ENCODE assay signal across 8 cellular contexts in the genomic region with DNA sequence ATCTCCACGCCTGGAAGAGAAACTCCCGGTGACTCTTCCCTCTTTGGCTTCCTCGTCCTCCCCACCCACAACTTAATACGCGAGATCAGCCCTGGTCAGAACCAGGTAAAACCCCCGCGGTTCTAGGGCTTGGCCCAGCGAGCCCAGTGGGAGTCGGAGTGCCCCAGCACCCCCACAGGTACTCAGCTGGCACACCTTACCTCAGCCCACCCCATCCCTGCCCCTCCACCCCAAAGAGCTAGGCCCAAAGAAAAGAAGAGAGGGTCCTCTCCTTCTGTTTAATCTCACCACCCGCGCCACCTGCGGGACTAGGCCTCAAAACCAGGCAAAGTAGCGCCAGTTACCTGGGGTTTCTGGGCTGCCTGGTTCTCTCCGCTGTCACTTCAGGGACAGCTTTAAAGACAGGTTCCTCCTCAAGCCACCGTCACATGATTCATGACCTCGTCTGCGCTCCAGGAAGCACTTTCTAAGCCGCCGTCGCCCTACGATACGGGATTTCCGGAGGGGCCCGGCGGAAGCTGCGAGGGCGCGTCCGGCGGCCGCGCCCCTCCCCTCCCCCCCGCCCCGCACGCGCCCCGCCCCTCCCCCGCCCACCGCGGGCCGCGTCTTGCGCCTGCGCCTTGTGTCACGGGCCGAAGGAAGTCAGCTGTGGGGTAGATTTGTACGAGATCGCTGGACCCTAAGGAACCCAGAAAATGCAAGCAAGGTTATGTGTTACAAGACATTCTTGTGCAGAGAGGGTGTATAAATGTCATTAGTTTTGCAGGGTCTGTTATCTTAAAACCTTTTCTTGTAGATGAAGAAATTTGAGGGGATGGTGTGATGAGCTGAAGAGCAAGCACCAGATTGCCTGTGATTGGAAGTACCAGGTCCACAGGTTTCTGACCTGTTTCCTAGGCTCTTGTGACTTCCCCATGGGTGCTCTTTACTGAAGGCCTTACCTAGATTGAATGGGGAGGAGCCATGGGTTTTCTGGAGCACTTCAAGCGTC. TPM values are rescaled to one million over a fixed set of nuclear protein-coding genes. Genes with fewer than 3 reads are reported as not detected.
DNase-seq lines count a peak whose midpoint lies in the region; ATAC-seq and TF ChIP-seq lines count a peak whose summit lies in the region.

A gene with protein sequence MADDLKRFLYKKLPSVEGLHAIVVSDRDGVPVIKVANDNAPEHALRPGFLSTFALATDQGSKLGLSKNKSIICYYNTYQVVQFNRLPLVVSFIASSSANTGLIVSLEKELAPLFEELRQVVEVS (minus strand): TSS at position 437 of the 991 bp plus-strand sequence. CDS start 464 bp downstream, outside the sequence.

- in situ Hi-C loops in GM13977 (cut with MboI; ENCODE audit: low pct_unique_long_range_greater_than_20kb, low sequenced_read_pairs, unreplicated experiment) = no loop called here
- in situ Hi-C loops in transverse colon (cut with MboI; ENCODE audit: low pct_ligation_motif_present in 1 of 4, low pct_unique_long_range_greater_than_20kb in 1 of 4, low sequenced_read_pairs in 3 of 4) = loop anchor here in 3 of 4 donors (10.0 to 25.0 kb wide), 3 partner anchors 51 to 332 kb away; partner anchors contain the start of genes TRMT10A (in 3 of the 3), MTTP (in 2 of the 3) and DNAJB14 (in 1 of the 3)

- ATAC-seq in HG02870 (IDR thresholded peaks at IDR 0.05; ENCODE audit: unreplicated experiment) (peak; percentile 100), heart right ventricle (peak; percentile 98 to 100 (median 99))

- intact Hi-C loops in adrenal gland (cut with DNase I) = loop anchor here in 1 of 2 donors (10.0 kb wide), 1 partner anchor 51 kb away; the partner anchor contains the start of gene DNAJB14
- intact Hi-C loops in heart right ventricle (cut with DNase I) = loop anchor here in 6 of 10 donors (2.0 to 10.0 kb wide), 5 partner anchors 53 to 332 kb away; partner anchors contain the start of genes TRMT10A (in 5 of the 6) and DNAJB14 (in 4 of the 6)
- intact Hi-C loops in transverse colon (cut with DNase I; ENCODE audit: low total_unique reads) = loop anchor here (5.0 to 10.0 kb wide), 2 partner anchors 53 to 329 kb away; partner anchors contain the start of genes DNAJB14 and TRMT10A

- H3K4me1 ChIP-seq in adrenal gland (replicated peaks in 1 of 2) = peaks cover 12 to 33% of the 10 kb centered on the region in 2 donors
- H3K4me1 ChIP-seq in heart right ventricle = peaks cover 5 to 50% (median 34%) of the 10 kb centered on the region in 9 donors
- H3K4me1 ChIP-seq in transverse colon = peaks cover 9 to 34% (median 11%) of the 10 kb centered on the region in 4 donors

- H3K36me3 ChIP-seq in adrenal gland (replicated peaks in 1 of 2) = peaks cover 0 to 6% of the 10 kb centered on the region in 2 donors
- peaks cover 0 to 38% (median 4%) of the 10 kb centered on the region in 9 donors for H3K36me3 ChIP-seq in heart right ventricle
- no peaks in the 10 kb centered on the region for H3K36me3 ChIP-seq in transverse colon

- TF ChIP-seq POLR2A in adrenal gland (IDR thresholded peaks at IDR 0.05) = peak in 1 of 2 donors; percentile 58
- peak; percentile 76 for TF ChIP-seq POLR2A in transverse colon (IDR thresholded peaks at IDR 0.05)

- 2 to 7% (median 3%) methylated on average over 12 to 48 of the region's 49 CpGs for WGBS in adrenal gland, 4 donors
- WGBS in heart right ventricle, 2 donors = 2% methylated on average over 46 to 49 of the region's 49 CpGs
- 3 to 13% methylated on average over 7 to 43 of the region's 49 CpGs for WGBS in transverse colon (ENCODE audit: low coverage in 1 of 2), 2 donors

- no peak for TF ChIP-seq EP300 in transverse colon (IDR thresholded peaks at IDR 0.05; ENCODE audit: low read depth)

- DNase-seq in GM13977 (ENCODE audit: low spot score) (peak; percentile 92), NCI-H146 treated with DMSO at 0.1 percent for 48 hours (lab: John Stamatoyannopoulos, UW; ENCODE audit: unreplicated experiment) (peak; percentile 29), T-helper 1 cell (peak; percentile 82 to 94 (median 87)), adrenal gland (peak; percentile 89 to 97 (median 93)), heart right ventricle (peak; percentile 89 to 92), pons (ENCODE audit: low spot score) (peak; percentile 93), transverse colon (peak; percentile 94)

- H3K4me3 ChIP-seq in adrenal gland (peak within 1 kb of the TSS; percentile 73 to 99 (median 95)), heart right ventricle (peak within 1 kb of the TSS; percentile 65 to 94 (median 86)), transverse colon (peak within 1 kb of the TSS; percentile 57 to 81 (median 76))

- no peaks in the 10 kb centered on the region for H3K27me3 ChIP-seq in adrenal gland
- H3K27me3 ChIP-seq in heart right ventricle = no peaks in the 10 kb centered on the region
- no peaks in the 10 kb centered on the region for H3K27me3 ChIP-seq in transverse colon

- TF ChIP-seq CTCF in GM13977 (IDR thresholded peaks at IDR 0.05; ENCODE audit: extremely low read depth, insufficient read depth, missing control alignments) (no peak), adrenal gland (IDR thresholded peaks at IDR 0.05) (no peak), heart right ventricle (IDR thresholded peaks at IDR 0.05) (no peak), transverse colon (IDR thresholded peaks at IDR 0.05) (no peak)

- H3K9me3 ChIP-seq in adrenal gland (replicated peaks in 1 of 3) (no peaks in the 10 kb centered on the region), heart right ventricle (no peaks in the 10 kb centered on the region), transverse colon (no peaks in the 10 kb centered on the region)

- peak within 1 kb of the TSS in 4 of 5 donors; percentile 59 to 87 (median 80) for H3K27ac ChIP-seq in adrenal gland
- peak within 1 kb of the TSS; percentile 50 to 93 (median 82) for H3K27ac ChIP-seq in heart right ventricle
- peak within 1 kb of the TSS; percentile 86 to 90 (median 89) for H3K27ac ChIP-seq in transverse colon

RNA-seq across cellular contexts. Expression of the gene that starts here (rescaled TPM):
- total RNA-seq in adrenal gland (10 to 100 TPM; 24.2 to 80.1 (median 45.7) TPM), heart right ventricle (10 to 100 TPM; 31.2 to 37.4 (median 35.5) TPM), transverse colon (10 to 100 TPM in 3 of 4 donors, under 1 TPM in 1; 1.00 to 60.3 (median 32.0) TPM)
- polyA plus RNA-seq in adrenal gland (100 to 1,000 TPM in 1 of 3 donors, 10 to 100 TPM in 2; 35.1 to 103 (median 52.7) TPM), heart right ventricle (10 to 100 TPM; 29.0 to 29.4 TPM)

Comparison
In these comparisons a context has a peak if more than half of its experiments do, and no peak if none do; other contexts are left out.
1. Peak in every context shown above with its lines: DNase-seq, ATAC-seq, H3K4me3 ChIP-seq and H3K27ac ChIP-seq.
2. DNase-seq: peak in every context shown above with its lines; median percentile 94 in transverse colon; 93 in adrenal gland; 93 in pons; 92 in GM13977; 90 in heart right ventricle; 87 in T-helper 1 cell; 29 in NCI-H146 treated with DMSO at 0.1 percent for 48 hours.